Comparison of ENCODE assay signal across 8 cellular contexts in genomic region chr14:60647837-60648168, GRCh38. TPM values are rescaled to one million over a fixed set of nuclear protein-coding genes. Genes with fewer than 3 reads are reported as not detected.
DNase-seq lines count a peak whose midpoint lies in the region; ATAC-seq and TF ChIP-seq lines count a peak whose summit lies in the region.

No MANE protein-coding gene starts in this region.

- in situ Hi-C loops in brain microvascular endothelial cell (cut with HindIII; ENCODE audit: low pct_ligation_motif_present, low sequenced_read_pairs) = loop anchor here (25.0 kb wide), 2 partner anchors 389 to 589 kb away; no protein-coding TSS in a partner anchor

- H3K9me3 Mint-ChIP-seq in natural killer cell = no peaks in the 10 kb centered on the region

- H3K27ac Mint-ChIP-seq in natural killer cell = no peak overlapping the region

- peaks cover 70 to 88% of the 10 kb centered on the region in 2 donors for H3K27me3 Mint-ChIP-seq in natural killer cell (ENCODE audit: low read depth in 2 of 2)

- peaks cover 76% of the 10 kb centered on the region for H3K4me1 ChIP-seq in HUES48 (ENCODE audit: control insufficient read depth, insufficient read depth, low read length)

- intact Hi-C loops in natural killer cell (cut with micrococcal nuclease) = no loop called here

- peak overlapping the region; percentile 59 for H3K4me3 Mint-ChIP-seq in natural killer cell

- peak overlapping the region; percentile 81 for H3K4me3 ChIP-seq in AG09309 (ENCODE audit: control insufficient read depth, low read depth, low read length)
- H3K4me3 ChIP-seq in HUES48 (ENCODE audit: low read depth, low read length) = peak overlapping the region; percentile 33; the same call in 1 of the 2 replicates
- peak overlapping the region; percentile 76 for H3K4me3 ChIP-seq in brain microvascular endothelial cell (ENCODE audit: low read depth, low read length)

- no peaks in the 10 kb centered on the region for H3K9me3 ChIP-seq in HUES48 (ENCODE audit: control insufficient read depth, insufficient read depth, low read length)

- H3K36me3 ChIP-seq in HUES48 (ENCODE audit: control insufficient read depth, insufficient read depth, low read length) = no peaks in the 10 kb centered on the region
- peaks cover 4% of the 10 kb centered on the region for H3K36me3 ChIP-seq in brain microvascular endothelial cell (replicated peaks)

- H3K27ac ChIP-seq in HUES48 (ENCODE audit: low read depth, low read length) (no peak overlapping the region), brain microvascular endothelial cell (peak overlapping the region; percentile 80)

- DNase-seq in AG09309 (ENCODE audit: low read depth) (no peak), brain microvascular endothelial cell (no peak), natural killer cell (no peak), NCI-H774 (lab: John Stamatoyannopoulos, UW) (no peak), SKM-1 (lab: John Stamatoyannopoulos, UW; ENCODE audit: unreplicated experiment) (no peak), NCI-H2227 (lab: John Stamatoyannopoulos, UW; ENCODE audit: unreplicated experiment) (no peak)

- H3K9ac ChIP-seq in HUES48 (ENCODE audit: low read depth, low read length) = no peak overlapping the region; the same call in 1 of the 2 replicates

- ATAC-seq in natural killer cell (no peak), GM18907 (IDR thresholded peaks at IDR 0.05; ENCODE audit: unreplicated experiment) (no peak)

- TF ChIP-seq CTCF in AG09309 (IDR thresholded peaks at IDR 0.05; ENCODE audit: control insufficient read depth, insufficient read depth, low read depth, low read length, missing control alignments) (no peak), brain microvascular endothelial cell (IDR thresholded peaks at IDR 0.05; ENCODE audit: low read depth, low read length, missing control alignments) (no peak), natural killer cell (IDR thresholded peaks at IDR 0.05) (no peak)

- peaks cover 24 to 31% of the 10 kb centered on the region in 2 donors for H3K4me1 Mint-ChIP-seq in natural killer cell

- H3K36me3 Mint-ChIP-seq in natural killer cell = no peaks in the 10 kb centered on the region

- peaks cover 100% of the 10 kb centered on the region for H3K27me3 ChIP-seq in HUES48 (ENCODE audit: control insufficient read depth, insufficient read depth, low read length)
- no peaks in the 10 kb centered on the region for H3K27me3 ChIP-seq in brain microvascular endothelial cell (replicated peaks)

RNA-seq across cellular contexts. Expression of gene SIX1, which starts 1.5 kb away (rescaled TPM):
- not detected for total RNA-seq in natural killer cell
